16 cellular contexts compared by ENCODE assay signal in the genomic region with DNA sequence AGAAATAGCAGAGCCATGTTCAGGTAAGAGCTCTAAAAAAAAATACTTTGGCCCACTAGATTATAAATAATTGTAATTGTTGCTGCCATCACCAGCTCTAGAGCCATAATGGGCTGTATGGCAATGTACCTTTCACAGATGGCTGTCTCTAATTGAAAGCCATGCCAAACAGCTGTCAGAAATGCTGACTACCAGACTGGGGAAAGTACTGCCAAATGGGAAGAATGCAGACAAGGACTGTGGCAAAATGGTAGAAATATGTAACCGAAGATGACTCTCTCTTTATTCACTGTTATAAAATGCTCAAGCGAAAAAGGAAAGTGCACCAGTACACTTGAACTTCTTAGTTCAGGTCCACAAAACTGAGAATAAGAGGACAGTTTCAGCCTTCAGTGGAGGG. TPM values are rescaled to one million over a fixed set of nuclear protein-coding genes. Genes with fewer than 3 reads are reported as not detected.
DNase-seq lines count a peak whose midpoint lies in the region; ATAC-seq and TF ChIP-seq lines count a peak whose summit lies in the region.
"Had no signal": no experiment of that assay in that cellular context is flagged by ENCODE, and none has a peak within 500 bp of the region (broad histone marks: within the 10 kb centered on the region; RNA-seq: fewer than 3 reads in every experiment).

No MANE protein-coding gene starts in this region.

- H3K4me1 ChIP-seq in SK-N-SH (ENCODE audit: control insufficient read depth in 1 of 2, insufficient read depth in 2 of 2, low read depth in 1 of 2, low read length in 1 of 2) (no peaks in the 10 kb centered on the region), skeletal muscle satellite cell (ENCODE audit: control insufficient read depth, insufficient read depth, low read length) (peaks cover 14% of the 10 kb centered on the region)
- H3K4me1 ChIP-seq: BLaER1 treated with 17β-estradiol and CSF1 and Interleukin-3, amounts not matched to agents 10 nM and 100 nM had no signal

- H3K9ac ChIP-seq in SK-N-SH = no peak overlapping the region
- no peak overlapping the region for H3K9ac ChIP-seq in skeletal muscle satellite cell (ENCODE audit: low read depth, low read length)
- H3K9ac ChIP-seq: BLaER1 treated with 17β-estradiol and CSF1 and Interleukin-3, amounts not matched to agents 10 nM and 100 nM had no signal

- in situ Hi-C loops in G401 (cut with HindIII; ENCODE audit: low sequenced_read_pairs) = no loop called here

- TF ChIP-seq RAD21 in SK-N-SH (IDR thresholded peaks at IDR 0.05; ENCODE audit: low read length) = no peak

- no peaks in the 10 kb centered on the region for H3K79me2 ChIP-seq in SK-N-SH (ENCODE audit: insufficient read depth)

- no peaks in the 10 kb centered on the region for H4K20me1 ChIP-seq in SK-N-SH (ENCODE audit: insufficient read depth)
- H4K20me1 ChIP-seq: BLaER1 treated with 17β-estradiol and CSF1 and Interleukin-3, amounts not matched to agents 10 nM and 100 nM had no signal

- ATAC-seq in HG03139 (IDR thresholded peaks at IDR 0.05; ENCODE audit: unreplicated experiment) = no peak
- ATAC-seq: K562 had no signal

- TF ChIP-seq CTCF in SK-N-SH (IDR thresholded peaks at IDR 0.05) = no peak

- no peaks in the 10 kb centered on the region for H3F3A ChIP-seq in SK-N-SH (replicated peaks; ENCODE audit: insufficient read depth)

- H3K9me3 ChIP-seq in SK-N-SH (no peaks in the 10 kb centered on the region), skeletal muscle satellite cell (replicated peaks; ENCODE audit: low read length) (no peaks in the 10 kb centered on the region)

- no peak overlapping the region for H3K4me2 ChIP-seq in SK-N-SH
- peak overlapping the region; percentile 52 for H3K4me2 ChIP-seq in skeletal muscle satellite cell (ENCODE audit: low read length)
- H3K4me2 ChIP-seq: BLaER1 treated with 17β-estradiol and CSF1 and Interleukin-3, amounts not matched to agents 10 nM and 100 nM had no signal

- DNase-seq in G401 (ENCODE audit: low spot score) (peak; percentile 28), NCI-H1694 (lab: John Stamatoyannopoulos, UW) (peak; percentile 91), SK-N-SH (no peak), caudate nucleus (lab: John Stamatoyannopoulos, UW) (no peak), NCI-H2227 (lab: John Stamatoyannopoulos, UW; ENCODE audit: unreplicated experiment) (no peak)
- DNase-seq: DMS153, GOT3, NCI-H1092, NCI-H187 treated with DMSO at 0.1 percent for 48 hours, NCI-H226, NCI-H774, SIG-M5 had no signal

- no peak overlapping the region for H3K4me3 ChIP-seq in SK-N-SH (ENCODE audit: low read depth in 2 of 2, low read length in 1 of 2)
- no peak overlapping the region for H3K4me3 ChIP-seq in skeletal muscle satellite cell (ENCODE audit: low read length)
- H3K4me3 ChIP-seq: BLaER1 treated with 17β-estradiol and CSF1 and Interleukin-3, amounts not matched to agents 10 nM and 100 nM; K562 had no signal

- WGBS in SK-N-SH (ENCODE audit: low lambda C conversion rate) = 63% methylated on average over 2 of the region's 2 CpGs

- H2AFZ ChIP-seq in SK-N-SH (ENCODE audit: low read depth) = no peak overlapping the region

- TF ChIP-seq EP300 in SK-N-SH (IDR thresholded peaks at IDR 0.05; ENCODE audit: borderline replicate concordance in 1 of 2, low read depth in 1 of 2, low read length in 1 of 2) = no peak

- CTCF ChIA-PET in SK-N-SH (lab: Yijun Ruan, JAX) = interaction anchor here (1.0 kb wide), 1 partner anchor 579 kb away, joined by 3 read pairs; no protein-coding TSS in a partner anchor

- H3K9me2 ChIP-seq in SK-N-SH = no peaks in the 10 kb centered on the region

- H3K27ac ChIP-seq in SK-N-SH (ENCODE audit: low read depth in 2 of 2, low read length in 1 of 2) (peak overlapping the region in 1 of 2 experiments; percentile 62; a peak in 1 of 4 replicates), caudate nucleus (ENCODE audit: low read depth, low read length) (no peak overlapping the region)
- H3K27ac ChIP-seq: BLaER1 treated with 17β-estradiol and CSF1 and Interleukin-3, amounts not matched to agents 10 nM and 100 nM had no signal

- POLR2A ChIA-PET in SK-N-SH (lab: Yijun Ruan, JAX) = no interaction called here

- H3K36me3 ChIP-seq in SK-N-SH (replicated peaks in 1 of 2; ENCODE audit: control insufficient read depth in 1 of 2, insufficient read depth in 2 of 2, low read length in 1 of 2) (no peaks in the 10 kb centered on the region), skeletal muscle satellite cell (ENCODE audit: insufficient read depth, low read length) (no peaks in the 10 kb centered on the region)
- H3K36me3 ChIP-seq: BLaER1 treated with 17β-estradiol and CSF1 and Interleukin-3, amounts not matched to agents 10 nM and 100 nM had no signal

- no peaks in the 10 kb centered on the region for H3K27me3 ChIP-seq in SK-N-SH (ENCODE audit: insufficient read depth)
- peaks cover 9% of the 10 kb centered on the region for H3K27me3 ChIP-seq in skeletal muscle satellite cell (ENCODE audit: control insufficient read depth, insufficient read depth, low read length)
- H3K27me3 ChIP-seq: BLaER1 treated with 17β-estradiol and CSF1 and Interleukin-3, amounts not matched to agents 10 nM and 100 nM had no signal

TF ChIP-seq in SK-N-SH, 30 proteins besides CTCF, POLR2A, EP300 and RAD21:
- TF ChIP-seq NRF1 (IDR thresholded peaks at IDR 0.05; ENCODE audit: low read depth, low read length) (no peak), GATA2 (CRISPR knock-in tag; IDR thresholded peaks at IDR 0.05) (no peak), TCF12 (IDR thresholded peaks at IDR 0.05) (peak; percentile 55; the same call in 1 of the 2 replicates), NFIC (IDR thresholded peaks at IDR 0.05; ENCODE audit: borderline replicate concordance) (peak; percentile 27; the same call in 1 of the 2 replicates), RXRA (IDR thresholded peaks at IDR 0.05; ENCODE audit: borderline replicate concordance, low read depth) (no peak)
- TF ChIP-seq, protein P1, sequence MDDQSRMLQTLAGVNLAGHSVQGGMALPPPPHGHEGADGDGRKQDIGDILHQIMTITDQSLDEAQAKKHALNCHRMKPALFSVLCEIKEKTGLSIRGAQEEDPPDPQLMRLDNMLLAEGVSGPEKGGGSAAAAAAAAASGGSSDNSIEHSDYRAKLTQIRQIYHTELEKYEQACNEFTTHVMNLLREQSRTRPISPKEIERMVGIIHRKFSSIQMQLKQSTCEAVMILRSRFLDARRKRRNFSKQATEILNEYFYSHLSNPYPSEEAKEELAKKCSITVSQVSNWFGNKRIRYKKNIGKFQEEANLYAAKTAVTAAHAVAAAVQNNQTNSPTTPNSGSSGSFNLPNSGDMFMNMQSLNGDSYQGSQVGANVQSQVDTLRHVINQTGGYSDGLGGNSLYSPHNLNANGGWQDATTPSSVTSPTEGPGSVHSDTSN (IDR thresholded peaks at IDR 0.05) = peak; percentile 18; the same call in 1 of the 2 replicates
- TF ChIP-seq, protein P2, sequence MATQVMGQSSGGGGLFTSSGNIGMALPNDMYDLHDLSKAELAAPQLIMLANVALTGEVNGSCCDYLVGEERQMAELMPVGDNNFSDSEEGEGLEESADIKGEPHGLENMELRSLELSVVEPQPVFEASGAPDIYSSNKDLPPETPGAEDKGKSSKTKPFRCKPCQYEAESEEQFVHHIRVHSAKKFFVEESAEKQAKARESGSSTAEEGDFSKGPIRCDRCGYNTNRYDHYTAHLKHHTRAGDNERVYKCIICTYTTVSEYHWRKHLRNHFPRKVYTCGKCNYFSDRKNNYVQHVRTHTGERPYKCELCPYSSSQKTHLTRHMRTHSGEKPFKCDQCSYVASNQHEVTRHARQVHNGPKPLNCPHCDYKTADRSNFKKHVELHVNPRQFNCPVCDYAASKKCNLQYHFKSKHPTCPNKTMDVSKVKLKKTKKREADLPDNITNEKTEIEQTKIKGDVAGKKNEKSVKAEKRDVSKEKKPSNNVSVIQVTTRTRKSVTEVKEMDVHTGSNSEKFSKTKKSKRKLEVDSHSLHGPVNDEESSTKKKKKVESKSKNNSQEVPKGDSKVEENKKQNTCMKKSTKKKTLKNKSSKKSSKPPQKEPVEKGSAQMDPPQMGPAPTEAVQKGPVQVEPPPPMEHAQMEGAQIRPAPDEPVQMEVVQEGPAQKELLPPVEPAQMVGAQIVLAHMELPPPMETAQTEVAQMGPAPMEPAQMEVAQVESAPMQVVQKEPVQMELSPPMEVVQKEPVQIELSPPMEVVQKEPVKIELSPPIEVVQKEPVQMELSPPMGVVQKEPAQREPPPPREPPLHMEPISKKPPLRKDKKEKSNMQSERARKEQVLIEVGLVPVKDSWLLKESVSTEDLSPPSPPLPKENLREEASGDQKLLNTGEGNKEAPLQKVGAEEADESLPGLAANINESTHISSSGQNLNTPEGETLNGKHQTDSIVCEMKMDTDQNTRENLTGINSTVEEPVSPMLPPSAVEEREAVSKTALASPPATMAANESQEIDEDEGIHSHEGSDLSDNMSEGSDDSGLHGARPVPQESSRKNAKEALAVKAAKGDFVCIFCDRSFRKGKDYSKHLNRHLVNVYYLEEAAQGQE (IDR thresholded peaks at IDR 0.05; ENCODE audit: low read depth, low read length) = no peak

RNA-seq across cellular contexts. Expression of gene LPGAT1, which starts 46.3 kb away (rescaled TPM):
- total RNA-seq in G401 (2014; rRNA removed; shearing (Covaris generic)) = 19.3 and 40.9 TPM in 2 replicates
- 4.8 and 6.3 TPM in 2 replicates for polyA plus RNA-seq in SK-N-SH (2012; rRNA removed)
- polyA plus RNA-seq in SK-N-SH (2012; cell fraction: cytosol; rRNA removed) = 8.8 and 9.2 TPM in 2 replicates
- 2.3 and 4.9 TPM in 2 replicates for polyA plus RNA-seq in SK-N-SH (2012; cell fraction: nucleus; rRNA removed)
- total RNA-seq in skeletal muscle satellite cell (2012; rRNA removed) = 16.0 and 16.6 TPM in 2 replicates

Comparison
In these comparisons a context has a peak if more than half of its experiments do, and no peak if none do; other contexts are left out.
1. DNase-seq: peak in G401 (single experiment) and NCI-H1694 (single experiment); none in SK-N-SH (single experiment), caudate nucleus (0 of 61) and NCI-H2227 (single experiment).